In genomic region chr3:157088506-157089454, GRCh38 we compare ENCODE assay signal across 8 cellular contexts.
A peak's percentile ranks its signal among the peaks of the same experiment; 100 is the strongest.
DNase-seq lines count a peak whose midpoint lies in the region; ATAC-seq and TF ChIP-seq lines count a peak whose summit lies in the region.

No MANE protein-coding gene starts in this region.

- H3K4me1 Mint-ChIP-seq in T-cell = peaks cover 23 to 41% (median 31%) of the 10 kb centered on the region in 3 donors

- DNase-seq in T-cell = peak; percentile 83 to 95 (median 90)
- DNase-seq in mammary epithelial cell = peak; percentile 94
- DNase-seq in islet precursor cell = peak; percentile 97
- peak; percentile 92 to 93 for DNase-seq in stimulated activated CD4-positive, alpha-beta T cell treated with anti-CD3 and anti-CD28 coated beads, Interleukin-15, amount 100 ng/mL, for 48 hours (ENCODE audit: low read depth in 2 of 2)
- no peak for DNase-seq in COLO668 (lab: John Stamatoyannopoulos, UW; ENCODE audit: unreplicated experiment)
- no peak for DNase-seq in DMS 273 treated with DMSO at 0.1 percent for 48 hours (lab: John Stamatoyannopoulos, UW)

- peak overlapping the region; percentile 35 to 56 (median 54) for H3K4me3 ChIP-seq in mammary epithelial cell (replicated peaks in 1 of 3; ENCODE audit: insufficient read depth in 1 of 3, low read depth in 2 of 3, low read length in 3 of 3)

- H3K27me3 Mint-ChIP-seq in T-cell = no peaks in the 10 kb centered on the region

- no peaks in the 10 kb centered on the region for H4K20me1 ChIP-seq in mammary epithelial cell (ENCODE audit: insufficient read depth, low read length)

- peak; percentile 48 for ATAC-seq in GM18858 (IDR thresholded peaks at IDR 0.05; ENCODE audit: unreplicated experiment)
- peak; percentile 66 for ATAC-seq in HG03064 (IDR thresholded peaks at IDR 0.05; ENCODE audit: low read depth, unreplicated experiment)
- peak; percentile 91 to 98 (median 96) for ATAC-seq in T-cell (replicated peaks in 1 of 4)

- dilution Hi-C loops in mammary epithelial cell (cut with HindIII; ENCODE audit: low sequenced_read_pairs) = no loop called here

- H3K27ac Mint-ChIP-seq in T-cell = peak overlapping the region; percentile 95 to 97

- H3K4me1 ChIP-seq in mammary epithelial cell (ENCODE audit: insufficient read depth, low read length) = peaks cover 47% of the 10 kb centered on the region

- in situ Hi-C loops in mammary epithelial cell (cut with MboI; ENCODE audit: low sequenced_read_pairs in 2 of 2) = loop anchor here (10.0 to 25.0 kb wide), 4 partner anchors 274 to 551 kb away; no protein-coding TSS in a partner anchor

- H3K4me3 Mint-ChIP-seq in T-cell = peak overlapping the region; percentile 84 to 87 (median 86)

- POLR2A ChIA-PET in T-cell (lab: Charles Lee) = interaction anchor here (0.6 to 1.9 kb wide), 24 partner anchors 8 to 534 kb away, joined by 3 to 21 read pairs (median 4); partner anchors contain the start of genes CCNL1 (in 1 of the 2) and SSR3 (in 1 of the 2)

- peak overlapping the region; percentile 97 for H3K4me2 ChIP-seq in mammary epithelial cell (ENCODE audit: insufficient read depth, low read depth, low read length)

- H3K27ac ChIP-seq in mammary epithelial cell (ENCODE audit: insufficient read depth, low read depth, low read length) = peak overlapping the region; percentile 92

- H3K79me2 ChIP-seq in mammary epithelial cell (ENCODE audit: insufficient read depth, low read length) = no peaks in the 10 kb centered on the region

- H3K9me3 ChIP-seq in mammary epithelial cell (replicated peaks; ENCODE audit: insufficient read depth, low read length) = no peaks in the 10 kb centered on the region

- H3K36me3 ChIP-seq in mammary epithelial cell (ENCODE audit: insufficient read depth, low read length) = no peaks in the 10 kb centered on the region

- peak overlapping the region; percentile 80 for H2AFZ ChIP-seq in mammary epithelial cell (ENCODE audit: low read depth, low read length)

- no peaks in the 10 kb centered on the region for H3K27me3 ChIP-seq in mammary epithelial cell (ENCODE audit: insufficient read depth, low read length)

- CTCF ChIA-PET in T-cell (lab: Charles Lee) = interaction anchor here (0.5 to 4.2 kb wide), 32 partner anchors 8 to 1045 kb away, joined by 3 to 35 read pairs (median 5); partner anchors contain the start of genes CCNL1 (in 1 of the 2), SSR3 (in 1 of the 2) and TIPARP (in 1 of the 2)
- CTCF ChIA-PET in mammary epithelial cell (lab: Charles Lee; ENCODE audit: low non-redundant PET) = interaction anchor here (0.6 to 1.0 kb wide), 4 partner anchors 26 to 664 kb away, joined by 3 to 4 read pairs (median 4); no protein-coding TSS in a partner anchor

- WGBS in mammary epithelial cell (ENCODE audit: low coverage, missing lambda C conversion rate) = 3% methylated on average over 33 of the region's 61 CpGs

- H3K9ac ChIP-seq in mammary epithelial cell (ENCODE audit: insufficient read depth, low read length) = peak overlapping the region; percentile 94

- intact Hi-C loops in mammary epithelial cell (cut with micrococcal nuclease) = loop anchor here (1.0 to 10.0 kb wide), 2 partner anchors 42 to 406 kb away; no protein-coding TSS in a partner anchor

- no peaks in the 10 kb centered on the region for H3K36me3 Mint-ChIP-seq in T-cell

- H3K9me3 Mint-ChIP-seq in T-cell = no peaks in the 10 kb centered on the region

- no TSS peak for BruUV-seq in mammary epithelial cell (replicated peaks; lab: Mats Ljungman, UMichigan)

- TF ChIP-seq CTCF in mammary epithelial cell (conservative IDR thresholded peaks at IDR 0.05 in 1 of 2, IDR thresholded peaks at IDR 0.05 in 1 of 2; ENCODE audit: extremely low read depth in 1 of 2, insufficient read depth in 1 of 2, low read depth in 1 of 2, low read length in 2 of 2) = peak in 1 of 2 donors; percentile 29

Comparison
In these comparisons a context has a peak if more than half of its experiments do, and no peak if none do; other contexts are left out.
1. DNase-seq: peak in T-cell (34 of 34), mammary epithelial cell (single experiment), islet precursor cell (single experiment) and stimulated activated CD4-positive, alpha-beta T cell treated with anti-CD3 and anti-CD28 coated beads, Interleukin-15, amount 100 ng/mL, for 48 hours (2 of 2); none in COLO668 (single experiment) and DMS 273 treated with DMSO at 0.1 percent for 48 hours (single experiment).
2. Peak in every context shown above with its lines, with median percentiles within 50 percentile points of each other: ATAC-seq.